In genomic region chr5:149747141-149747832, GRCh38 we compare ENCODE assay signal across 1 cellular context.
TF ChIP-seq lines count a peak whose summit lies in the region.

No MANE protein-coding gene starts in this region.

TF ChIP-seq in GM12878, 131 proteins besides CTCF, POLR2A, EP300 and RAD21:
- TF ChIP-seq SUPT20H (IDR thresholded peaks at IDR 0.05; ENCODE audit: borderline replicate concordance, control insufficient read depth, low read depth, low read length) (no peak), PKNOX1 (IDR thresholded peaks at IDR 0.05) (no peak), PRDM15 (CRISPR knock-in tag; IDR thresholded peaks at IDR 0.05) (no peak), RB1 (IDR thresholded peaks at IDR 0.05; ENCODE audit: borderline replicate concordance) (no peak), KAT2A (conservative IDR thresholded peaks at IDR 0.05; ENCODE audit: control insufficient read depth, low read depth, low read length) (no peak), ZNF622 (IDR thresholded peaks at IDR 0.05) (no peak), NR2C1 (IDR thresholded peaks at IDR 0.05) (no peak), E2F8 (IDR thresholded peaks at IDR 0.05; ENCODE audit: low read depth, partially characterized antibody) (no peak), YBX1 (IDR thresholded peaks at IDR 0.05) (no peak), CREB1 (IDR thresholded peaks at IDR 0.05; ENCODE audit: low read depth) (no peak), NFIC (IDR thresholded peaks at IDR 0.05; ENCODE audit: low read depth, low read length) (no peak), KDM1A (IDR thresholded peaks at IDR 0.05; ENCODE audit: borderline replicate concordance) (no peak), NR2C2 (IDR thresholded peaks at IDR 0.05; ENCODE audit: borderline replicate concordance, control insufficient read depth, insufficient read length, low read depth) (no peak), IRF3 (IDR thresholded peaks at IDR 0.05) (no peak), EZH2 (IDR thresholded peaks at IDR 0.05; ENCODE audit: borderline replicate concordance, control insufficient read depth, low read depth, low read length) (no peak)
